In genomic region chr5:177362871-177363507, GRCh38 we compare ENCODE assay signal across 8 cellular contexts. TPM values are rescaled to one million over a fixed set of nuclear protein-coding genes. Genes with fewer than 3 reads are reported as not detected.
DNase-seq lines count a peak whose midpoint lies in the region; ATAC-seq and TF ChIP-seq lines count a peak whose summit lies in the region.

No MANE protein-coding gene starts in this region.

- peaks cover 8% of the 10 kb centered on the region for H3K36me3 ChIP-seq in CD8-positive, alpha-beta T cell (ENCODE audit: insufficient read depth, low read length)
- H3K36me3 ChIP-seq in GM23338 (ENCODE audit: insufficient read depth), result no peaks in the 10 kb centered on the region
- no peaks in the 10 kb centered on the region for H3K36me3 ChIP-seq in endodermal cell (ENCODE audit: control insufficient read depth, insufficient read depth, low read length)
- H3K36me3 ChIP-seq in muscle layer of colon (ENCODE audit: insufficient read depth, low read length), result no peaks in the 10 kb centered on the region

- 3 to 7% methylated on average over 20 to 49 of the region's 49 CpGs for WGBS in endodermal cell (ENCODE audit: insufficient coverage in 1 of 2, insufficient read length in 1 of 2), 2 experiments

- no peaks in the 10 kb centered on the region for H4K20me1 ChIP-seq in GM23338 (replicated peaks; ENCODE audit: insufficient read depth)

- H3K4me1 Mint-ChIP-seq in CD8-positive, alpha-beta T cell (ENCODE audit: low read depth), result peaks cover 67% of the 10 kb centered on the region
- H3K4me1 Mint-ChIP-seq in GM23338 (peaks cover 33% of the 10 kb centered on the region), endodermal cell (peaks cover 15% of the 10 kb centered on the region)
- H3K4me1 Mint-ChIP-seq in activated CD8-positive, alpha-beta T cell treated with anti-CD3 and anti-CD28 coated beads, Interleukin-2, amount 10 ng/mL, durations not matched to agents 7 days and 5 days (ENCODE audit: low read depth), result peaks cover 70% of the 10 kb centered on the region

- TF ChIP-seq CTCF in CD8-positive, alpha-beta T cell (IDR thresholded peaks at IDR 0.05), result no peak
- no peak for TF ChIP-seq CTCF in GM23338 (conservative IDR thresholded peaks at IDR 0.05; ENCODE audit: low read depth in 2 of 2)
- peak; percentile 18 for TF ChIP-seq CTCF in endodermal cell (conservative IDR thresholded peaks at IDR 0.05)

- CTCF ChIA-PET in CD8-positive, alpha-beta T cell (lab: Charles Lee), result interaction anchor here (2.6 kb wide), 1 partner anchor 11 kb away, joined by 10 read pairs; no protein-coding TSS in a partner anchor
- CTCF ChIA-PET in activated CD8-positive, alpha-beta T cell treated with anti-CD3 and anti-CD28 coated beads, Interleukin-2, amount 10 ng/mL, durations not matched to agents 7 days and 5 days (lab: Charles Lee), result interaction anchor here (0.6 to 4.0 kb wide), 5 partner anchors 11 to 140 kb away, joined by 3 to 23 read pairs (median 3); partner anchors contain the start of gene LMAN2

- peak overlapping the region; percentile 84 for H3K4me3 Mint-ChIP-seq in CD8-positive, alpha-beta T cell
- H3K4me3 Mint-ChIP-seq in GM23338 (peak overlapping the region; percentile 76), endodermal cell (peak overlapping the region; percentile 63)
- H3K4me3 Mint-ChIP-seq in activated CD8-positive, alpha-beta T cell treated with anti-CD3 and anti-CD28 coated beads, Interleukin-2, amount 10 ng/mL, durations not matched to agents 7 days and 5 days, result peak overlapping the region; percentile 79

- H3K27me3 ChIP-seq in CD8-positive, alpha-beta T cell (ENCODE audit: insufficient read depth, low read length), result no peaks in the 10 kb centered on the region
- H3K27me3 ChIP-seq in GM23338 (ENCODE audit: insufficient read depth) (peaks cover 13% of the 10 kb centered on the region), endodermal cell (ENCODE audit: control insufficient read depth, insufficient read depth, low read length, poor library complexity, severe bottlenecking) (peaks cover 18% of the 10 kb centered on the region), muscle layer of colon (ENCODE audit: control insufficient read depth in 1 of 2, insufficient read depth in 2 of 2, low read length in 2 of 2) (peaks cover 0 to 5% of the 10 kb centered on the region in 2 donors)

- no peaks in the 10 kb centered on the region for H3K79me2 ChIP-seq in GM23338 (replicated peaks; ENCODE audit: insufficient read depth)

- H3K9me3 ChIP-seq in CD8-positive, alpha-beta T cell (ENCODE audit: low read length), result no peaks in the 10 kb centered on the region
- H3K9me3 ChIP-seq in endodermal cell (ENCODE audit: control insufficient read depth, low read length), result no peaks in the 10 kb centered on the region
- no peaks in the 10 kb centered on the region for H3K9me3 ChIP-seq in muscle layer of colon (ENCODE audit: low read length)

- H3K27me3 Mint-ChIP-seq in CD8-positive, alpha-beta T cell (ENCODE audit: low read depth), result no peaks in the 10 kb centered on the region
- H3K27me3 Mint-ChIP-seq in GM23338 (ENCODE audit: insufficient read depth, low read depth, poor library complexity) (peaks cover 22% of the 10 kb centered on the region), endodermal cell (ENCODE audit: insufficient read depth) (peaks cover 39% of the 10 kb centered on the region)
- no peaks in the 10 kb centered on the region for H3K27me3 Mint-ChIP-seq in activated CD8-positive, alpha-beta T cell treated with anti-CD3 and anti-CD28 coated beads, Interleukin-2, amount 10 ng/mL, durations not matched to agents 7 days and 5 days (ENCODE audit: low read depth)

- peak; percentile 74 for ATAC-seq in CD8-positive, alpha-beta T cell
- ATAC-seq in GM23338, result peak; percentile 45
- ATAC-seq in activated CD8-positive, alpha-beta T cell treated with anti-CD3 and anti-CD28 coated beads, Interleukin-2, amount 10 ng/mL, durations not matched to agents 7 days and 5 days, result peak; percentile 62

- peak; percentile 31 to 77 (median 65) for DNase-seq in CD8-positive, alpha-beta T cell
- DNase-seq in GM23338 (ENCODE audit: low spot score) (peak; percentile 87), NCI-H2227 (lab: John Stamatoyannopoulos, UW; ENCODE audit: unreplicated experiment) (peak; percentile 63), endodermal cell (peak; percentile 90), pons (ENCODE audit: low spot score) (no peak)
- peak; percentile 66 for DNase-seq in activated CD8-positive, alpha-beta T cell treated with anti-CD3 and anti-CD28 coated beads, Interleukin-2, amount 10 ng/mL, durations not matched to agents 7 days and 5 days
- peak in 5 of 6 experiments; percentile 62 to 76 (median 73) for DNase-seq in stimulated activated naive CD4-positive, alpha-beta T cell (lab: John Stamatoyannopoulos, UW)

- H3K9me3 Mint-ChIP-seq in CD8-positive, alpha-beta T cell, result no peaks in the 10 kb centered on the region
- H3K9me3 Mint-ChIP-seq in GM23338 (no peaks in the 10 kb centered on the region), endodermal cell (no peaks in the 10 kb centered on the region)
- H3K9me3 Mint-ChIP-seq in activated CD8-positive, alpha-beta T cell treated with anti-CD3 and anti-CD28 coated beads, Interleukin-2, amount 10 ng/mL, durations not matched to agents 7 days and 5 days (ENCODE audit: insufficient read depth), result no peaks in the 10 kb centered on the region

- peaks cover 17% of the 10 kb centered on the region; the same call in 1 of the 2 replicates for H3F3A ChIP-seq in GM23338 (replicated peaks; ENCODE audit: low read depth)

- intact Hi-C loops in CD8-positive, alpha-beta T cell (cut with DNase I, micrococcal nuclease), result loop anchor here (1.0 kb wide), 2 partner anchors 12 to 51 kb away; partner anchors contain the start of gene LMAN2 (in 1 of the 2)

- H3K36me3 Mint-ChIP-seq in CD8-positive, alpha-beta T cell, result peaks cover 48% of the 10 kb centered on the region
- H3K36me3 Mint-ChIP-seq in GM23338 (ENCODE audit: low read depth), result no peaks in the 10 kb centered on the region
- peaks cover 51% of the 10 kb centered on the region for H3K36me3 Mint-ChIP-seq in activated CD8-positive, alpha-beta T cell treated with anti-CD3 and anti-CD28 coated beads, Interleukin-2, amount 10 ng/mL, durations not matched to agents 7 days and 5 days (ENCODE audit: low read depth)
- H3K36me3 Mint-ChIP-seq in endodermal cell (ENCODE audit: low read depth), result no peaks in the 10 kb centered on the region

- H3K27ac Mint-ChIP-seq in CD8-positive, alpha-beta T cell, result peak overlapping the region; percentile 89
- peak overlapping the region; percentile 40; the same call in 1 of the 2 replicates for H3K27ac Mint-ChIP-seq in GM23338
- H3K27ac Mint-ChIP-seq in activated CD8-positive, alpha-beta T cell treated with anti-CD3 and anti-CD28 coated beads, Interleukin-2, amount 10 ng/mL, durations not matched to agents 7 days and 5 days, result peak overlapping the region; percentile 41
- H3K27ac Mint-ChIP-seq in endodermal cell, result no peak overlapping the region

- POLR2A ChIA-PET in CD8-positive, alpha-beta T cell (lab: Charles Lee), result interaction anchor here (1.1 kb wide), 1 partner anchor 15 kb away, joined by 3 read pairs; no protein-coding TSS in a partner anchor
- POLR2A ChIA-PET in activated CD8-positive, alpha-beta T cell treated with anti-CD3 and anti-CD28 coated beads, Interleukin-2, amount 10 ng/mL, durations not matched to agents 7 days and 5 days (lab: Charles Lee), result interaction anchor here (1.3 to 1.6 kb wide), 3 partner anchors 10 to 92 kb away, joined by 3 to 6 read pairs (median 3); no protein-coding TSS in a partner anchor

- H3K27ac ChIP-seq in CD8-positive, alpha-beta T cell (ENCODE audit: low read depth, low read length), result peak overlapping the region; percentile 46
- no peak overlapping the region for H3K27ac ChIP-seq in GM23338 (ENCODE audit: low read depth)
- H3K27ac ChIP-seq in endodermal cell (ENCODE audit: low read depth, low read length), result no peak overlapping the region
- H3K27ac ChIP-seq in muscle layer of colon (ENCODE audit: low read depth, low read length), result no peak overlapping the region

- H3K4me2 ChIP-seq in GM23338, result peak overlapping the region; percentile 88

- peaks cover 70% of the 10 kb centered on the region for H3K4me1 ChIP-seq in CD8-positive, alpha-beta T cell (ENCODE audit: insufficient read depth, low read length)
- H3K4me1 ChIP-seq in GM23338 (ENCODE audit: insufficient read depth) (peaks cover 39% of the 10 kb centered on the region), endodermal cell (ENCODE audit: control insufficient read depth, insufficient read depth, low read length) (peaks cover 7% of the 10 kb centered on the region), muscle layer of colon (ENCODE audit: insufficient read depth, low read length) (peaks cover 28% of the 10 kb centered on the region)

- H2AFZ ChIP-seq in GM23338, result peak overlapping the region; percentile 95

- H3K9ac ChIP-seq in endodermal cell (ENCODE audit: extremely low read depth, low read length, poor library complexity, severe bottlenecking) (peak overlapping the region; percentile 17), muscle layer of colon (ENCODE audit: low read length) (no peak overlapping the region)

- H3K4me3 ChIP-seq in CD8-positive, alpha-beta T cell (ENCODE audit: low read depth, low read length), result peak overlapping the region; percentile 47
- H3K4me3 ChIP-seq in GM23338 (peak overlapping the region; percentile 71), endodermal cell (ENCODE audit: low read length) (peak overlapping the region; percentile 75), muscle layer of colon (ENCODE audit: low read depth in 1 of 2, low read length in 2 of 2) (peak overlapping the region; percentile 45 to 67)

- no peaks in the 10 kb centered on the region for H3K9me2 ChIP-seq in GM23338 (ENCODE audit: insufficient read depth)

RNA-seq across cellular contexts. Expression of gene RGS14, which starts 5.3 kb away (rescaled TPM):
- total RNA-seq in CD8-positive, alpha-beta T cell, result 10 to 100 TPM; 22.7 to 23.5 TPM
- 37.9 and 39.3 TPM in 2 replicates for total RNA-seq in GM23338 (2014; rRNA removed; shearing (Covaris generic))
- 23.5 and 24.8 TPM in 2 replicates for polyA plus RNA-seq in GM23338 (2016; fragmentation: Nextera tagmentation; extraction: Ambion mirVana)
- total RNA-seq in activated CD8-positive, alpha-beta T cell treated with anti-CD3 and anti-CD28 coated beads, Interleukin-2, amount 10 ng/mL, durations not matched to agents 7 days and 5 days, result 100 to 1,000 TPM; 112 to 117 TPM
- total RNA-seq in endodermal cell, result 10 to 100 TPM; 14.2 to 21.9 TPM
- polyA plus RNA-seq in endodermal cell (2013, experiment 1 of 2), result 17.1 TPM
- 18.7 TPM for polyA plus RNA-seq in endodermal cell (2013, experiment 2 of 2)

RNA-seq across cellular contexts. Expression of gene LMAN2, which starts 11.5 kb away (rescaled TPM):
- total RNA-seq in CD8-positive, alpha-beta T cell, result 10 to 100 TPM; 49.0 to 61.4 TPM
- total RNA-seq in GM23338 (2014; rRNA removed; shearing (Covaris generic)), result 220 and 227 TPM in 2 replicates
- polyA plus RNA-seq in GM23338 (2016; fragmentation: Nextera tagmentation; extraction: Ambion mirVana), result 145 and 153 TPM in 2 replicates
- 100 to 1,000 TPM; 119 to 127 TPM for total RNA-seq in activated CD8-positive, alpha-beta T cell treated with anti-CD3 and anti-CD28 coated beads, Interleukin-2, amount 10 ng/mL, durations not matched to agents 7 days and 5 days
- total RNA-seq in endodermal cell, result 100 to 1,000 TPM; 119 to 128 TPM
- polyA plus RNA-seq in endodermal cell (2013, experiment 1 of 2), result 116 TPM
- 116 TPM for polyA plus RNA-seq in endodermal cell (2013, experiment 2 of 2)

RNA-seq across cellular contexts. Expression of gene SLC34A1, which starts 21.2 kb away (rescaled TPM):
- total RNA-seq in CD8-positive, alpha-beta T cell, result not detected
- 0.31 TPM in 1 of 2 replicates, not detected in the other for total RNA-seq in GM23338 (2014; rRNA removed; shearing (Covaris generic))
- not detected in 2 replicates for polyA plus RNA-seq in GM23338 (2016; fragmentation: Nextera tagmentation; extraction: Ambion mirVana)
- 1 to 10 TPM; 2.0 to 2.1 TPM for total RNA-seq in activated CD8-positive, alpha-beta T cell treated with anti-CD3 and anti-CD28 coated beads, Interleukin-2, amount 10 ng/mL, durations not matched to agents 7 days and 5 days
- not detected for total RNA-seq in endodermal cell
- polyA plus RNA-seq in endodermal cell (2013, experiment 1 of 2), result not detected
- not detected for polyA plus RNA-seq in endodermal cell (2013, experiment 2 of 2)

RNA-seq across cellular contexts. Expression of gene PFN3, which starts 37.5 kb away (rescaled TPM):
- not detected for total RNA-seq in CD8-positive, alpha-beta T cell
- 1.9 TPM in 1 of 2 replicates, not detected in the other for total RNA-seq in GM23338 (2014; rRNA removed; shearing (Covaris generic))
- polyA plus RNA-seq in GM23338 (2016; fragmentation: Nextera tagmentation; extraction: Ambion mirVana), result 2.0 and 3.1 TPM in 2 replicates
- total RNA-seq in activated CD8-positive, alpha-beta T cell treated with anti-CD3 and anti-CD28 coated beads, Interleukin-2, amount 10 ng/mL, durations not matched to agents 7 days and 5 days, result not detected
- not detected for total RNA-seq in endodermal cell
- polyA plus RNA-seq in endodermal cell (2013, experiment 1 of 2), result not detected
- polyA plus RNA-seq in endodermal cell (2013, experiment 2 of 2), result not detected

RNA-seq across cellular contexts. Expression of gene F12, which starts 46.4 kb away (rescaled TPM):
- not detected for total RNA-seq in CD8-positive, alpha-beta T cell
- 2.6 and 2.9 TPM in 2 replicates for total RNA-seq in GM23338 (2014; rRNA removed; shearing (Covaris generic))
- polyA plus RNA-seq in GM23338 (2016; fragmentation: Nextera tagmentation; extraction: Ambion mirVana), result 8.0 and 8.1 TPM in 2 replicates
- total RNA-seq in activated CD8-positive, alpha-beta T cell treated with anti-CD3 and anti-CD28 coated beads, Interleukin-2, amount 10 ng/mL, durations not matched to agents 7 days and 5 days, result 1 to 10 TPM; 3.2 to 3.5 TPM
- total RNA-seq in endodermal cell, result 1 to 10 TPM in 1 of 2 donors, under 1 TPM in 1; 0.95 to 2.9 TPM
- 0.75 TPM for polyA plus RNA-seq in endodermal cell (2013, experiment 1 of 2)
- 0.46 TPM for polyA plus RNA-seq in endodermal cell (2013, experiment 2 of 2)
